In genomic region chr11:63766501-63767270, GRCh38 we compare ENCODE assay signal across 8 cellular contexts. TPM values are rescaled to one million over a fixed set of nuclear protein-coding genes. Genes with fewer than 3 reads are reported as not detected.
DNase-seq lines count a peak whose midpoint lies in the region; ATAC-seq and TF ChIP-seq lines count a peak whose summit lies in the region.

No MANE protein-coding gene starts in this region.

- H3K27me3 ChIP-seq in BE2C, result no peaks in the 10 kb centered on the region

- H3K4me3 ChIP-seq in BE2C (ENCODE audit: low read depth, low read length) (peak overlapping the region; percentile 72), coronary artery (peak overlapping the region; percentile 86)

- H3K9me3 Mint-ChIP-seq in nephron progenitor cell, result no peaks in the 10 kb centered on the region

- H3K4me3 Mint-ChIP-seq in nephron progenitor cell, result peak overlapping the region; percentile 95

- no peaks in the 10 kb centered on the region; the same call in 1 of the 2 replicates for H3K36me3 ChIP-seq in BE2C

- H3K4me1 ChIP-seq in BE2C, result no peaks in the 10 kb centered on the region

- peaks cover 55% of the 10 kb centered on the region for H3K4me1 Mint-ChIP-seq in nephron progenitor cell

- ATAC-seq in GM19455 (IDR thresholded peaks at IDR 0.05; ENCODE audit: unreplicated experiment) (no peak), GM19467 (IDR thresholded peaks at IDR 0.05; ENCODE audit: unreplicated experiment) (no peak)

- H3K36me3 Mint-ChIP-seq in nephron progenitor cell (ENCODE audit: low read depth), result no peaks in the 10 kb centered on the region

- DNase-seq in BE2C (no peak), NCI-H69 (lab: John Stamatoyannopoulos, UW) (peak; percentile 22), coronary artery (ENCODE audit: low spot score) (no peak), nephron progenitor cell (peak; percentile 16), NCI-H187 (lab: John Stamatoyannopoulos, UW) (no peak), medulla oblongata (ENCODE audit: extremely low spot score) (no peak)

- peaks cover 20% of the 10 kb centered on the region for H3K27me3 Mint-ChIP-seq in nephron progenitor cell (ENCODE audit: low read depth, poor library complexity)

- H3K27ac ChIP-seq in coronary artery, result peak overlapping the region; percentile 64 to 88

- H3K27ac Mint-ChIP-seq in nephron progenitor cell, result peak overlapping the region; percentile 95

- TF ChIP-seq CTCF in BE2C (IDR thresholded peaks at IDR 0.05; ENCODE audit: low read depth, low read length) (no peak), coronary artery (IDR thresholded peaks at IDR 0.05) (no peak), nephron progenitor cell (IDR thresholded peaks at IDR 0.05) (no peak)

- H3K9me3 ChIP-seq in BE2C, result no peaks in the 10 kb centered on the region

RNA-seq across cellular contexts. Expression of gene ZFTA, which starts 1.9 kb away (rescaled TPM):
- polyA plus RNA-seq in BE2C (2012; ENCODE audit: insufficient read depth, insufficient read length, low read depth), result 9.7 TPM

RNA-seq across cellular contexts. Expression of gene SPINDOC, which starts 46.6 kb away (rescaled TPM):
- 53.6 TPM for polyA plus RNA-seq in BE2C (2012; ENCODE audit: insufficient read depth, insufficient read length, low read depth)

Comparison
In these comparisons a context has a peak if more than half of its experiments do, and no peak if none do; other contexts are left out.
1. DNase-seq: peak in NCI-H69 (single experiment) and nephron progenitor cell (single experiment); none in BE2C (single experiment), coronary artery (single experiment), NCI-H187 (0 of 2) and medulla oblongata (single experiment).